In genomic region chr4:143343276-143343831, GRCh38 we compare ENCODE assay signal across 1 cellular context.
TF ChIP-seq lines count a peak whose summit lies in the region.

No MANE protein-coding gene starts in this region.

TF ChIP-seq in H1, 55 proteins besides CTCF, POLR2A, EP300 and RAD21:
- 0 out of 2 replicates have a peak, but pooled peaks have one; percentile 26 for TF ChIP-seq USF2 (IDR thresholded peaks at IDR 0.05; ENCODE audit: low read length)
- TF ChIP-seq RXRA (IDR thresholded peaks at IDR 0.05; ENCODE audit: insufficient read depth, low read depth, low read length), result no peak
TF ChIP-seq in H1: peak in this region for 1.
